In genomic region chr12:122078141-122079037, GRCh38 we compare ENCODE assay signal across 8 cellular contexts. TPM values are rescaled to one million over a fixed set of nuclear protein-coding genes. Genes with fewer than 3 reads are reported as not detected.
DNase-seq lines count a peak whose midpoint lies in the region; ATAC-seq, FAIRE-seq and TF ChIP-seq lines count a peak whose summit lies in the region.

Gene MLXIP, plus strand, starts transcription at chr12:122078756. Its CDS starts 98 bp downstream, at chr12:122078854.

- FAIRE-seq in GM12891 (lab: Jason Lieb, UNC): peak; percentile 86

- H3K9me3 ChIP-seq in adrenal gland (replicated peaks in 1 of 3) (no peaks in the 10 kb centered on the region), heart right ventricle (no peaks in the 10 kb centered on the region), prostate gland (no peaks in the 10 kb centered on the region)

- DNase-seq in GM12891 (ENCODE audit: insufficient read length, low spot score) (peak; percentile 85), NCI-H1436 treated with DMSO at 0.1 percent for 48 hours (lab: John Stamatoyannopoulos, UW) (peak; percentile 69), T-helper 1 cell (peak; percentile 78 to 91 (median 84)), adrenal gland (peak; percentile 94 to 97 (median 95)), heart right ventricle (peak; percentile 93 to 95), prostate gland (ENCODE audit: low spot score) (peak; percentile 92)

- TF ChIP-seq POLR2A in GM12891 (IDR thresholded peaks at IDR 0.05; ENCODE audit: low read depth, low read length) (peak; percentile 61; the same call in 1 of the 2 replicates), adrenal gland (IDR thresholded peaks at IDR 0.05) (peak; percentile 97), prostate gland (IDR thresholded peaks at IDR 0.05) (peak; percentile 75)

- TF ChIP-seq CTCF in adrenal gland (IDR thresholded peaks at IDR 0.05) (no peak), heart right ventricle (IDR thresholded peaks at IDR 0.05) (no peak), prostate gland (IDR thresholded peaks at IDR 0.05) (peak in 2 of 4 experiments; percentile 3 to 16)

- intact Hi-C loops in adrenal gland (cut with DNase I) (no loop called here), heart right ventricle (cut with DNase I) (loop anchor here in 1 of 10 donors (5.0 kb wide), 1 partner anchor 34 kb away; no protein-coding TSS in a partner anchor), prostate gland (cut with DNase I) (no loop called here)

- H3K4me3 ChIP-seq in adrenal gland (peak within 1 kb of the TSS; percentile 25 to 91 (median 64)), heart right ventricle (peak within 1 kb of the TSS; percentile 48 to 89 (median 76)), prostate gland (peak within 1 kb of the TSS; percentile 53 to 58), urinary bladder (ENCODE audit: low read depth, low read length) (peak within 1 kb of the TSS; percentile 93)

- 1 to 5% (median 2%) methylated on average over 29 to 114 of the region's 114 CpGs for WGBS in adrenal gland, 4 donors
- WGBS in heart right ventricle, 2 donors: 1% methylated on average over 89 to 111 of the region's 114 CpGs
- WGBS in prostate gland: 1% methylated on average over 45 of the region's 114 CpGs
- under 1% methylated on average over 114 of the region's 114 CpGs for WGBS in urinary bladder

- ATAC-seq in HG02798 (IDR thresholded peaks at IDR 0.05; ENCODE audit: poor library complexity, unreplicated experiment) (peak; percentile 94), heart right ventricle (peak; percentile 85 to 95 (median 90))

- H3K27me3 ChIP-seq in adrenal gland (no peaks in the 10 kb centered on the region), heart right ventricle (no peaks in the 10 kb centered on the region), prostate gland (replicated peaks; ENCODE audit: insufficient read depth) (no peaks in the 10 kb centered on the region)

- H3K36me3 ChIP-seq in adrenal gland (replicated peaks in 1 of 2) (no peaks in the 10 kb centered on the region), heart right ventricle (no peaks in the 10 kb centered on the region), prostate gland (no peaks in the 10 kb centered on the region), urinary bladder (ENCODE audit: insufficient read depth) (no peaks in the 10 kb centered on the region)

- H3K4me1 ChIP-seq in adrenal gland (replicated peaks in 1 of 2): peaks cover 28 to 36% of the 10 kb centered on the region in 2 donors
- peaks cover 9 to 54% (median 48%) of the 10 kb centered on the region in 9 donors for H3K4me1 ChIP-seq in heart right ventricle
- no peaks in the 10 kb centered on the region for H3K4me1 ChIP-seq in prostate gland (replicated peaks)
- H3K4me1 ChIP-seq in urinary bladder (ENCODE audit: insufficient read depth): peaks cover 2% of the 10 kb centered on the region

- H3K27ac ChIP-seq in adrenal gland (peak within 1 kb of the TSS; percentile 59 to 92 (median 82)), heart right ventricle (peak within 1 kb of the TSS; percentile 82 to 93 (median 88)), prostate gland (peak within 1 kb of the TSS; percentile 69 to 73), urinary bladder (ENCODE audit: low read depth) (peak within 1 kb of the TSS; percentile 92)

TF ChIP-seq in GM12891, 5 proteins besides CTCF, POLR2A, EP300 and RAD21:
- TF ChIP-seq TAF1 (IDR thresholded peaks at IDR 0.05; ENCODE audit: low read depth, low read length) (no peak), PAX5 (IDR thresholded peaks at IDR 0.05; ENCODE audit: insufficient read depth, low read length, severe bottlenecking) (no peak), POU2F2 (IDR thresholded peaks at IDR 0.05; ENCODE audit: low read depth, low read length) (no peak), SPI1 (IDR thresholded peaks at IDR 0.05; ENCODE audit: low read depth, low read length) (peak; percentile 86), POLR2AphosphoS5 (IDR thresholded peaks at IDR 0.05; ENCODE audit: low read depth, low read length) (no peak)

RNA-seq across cellular contexts. Expression of gene MLXIP, which starts in this region (rescaled TPM):
- 4.6 TPM for polyA plus RNA-seq in GM12891 (2012; ENCODE audit: low read depth, missing spikeins)
- total RNA-seq in adrenal gland: 10 to 100 TPM; 29.5 to 79.1 (median 42.3) TPM
- 10 to 100 TPM; 29.1 to 98.1 (median 29.3) TPM for polyA plus RNA-seq in adrenal gland
- total RNA-seq in heart right ventricle: 10 to 100 TPM; 17.3 to 37.9 (median 20.9) TPM
- polyA plus RNA-seq in heart right ventricle: 10 to 100 TPM; 11.5 to 26.6 TPM
- total RNA-seq in prostate gland: 10 to 100 TPM; 13.1 to 57.7 TPM
- total RNA-seq in urinary bladder: 37.8 TPM
- 67.9 TPM for polyA plus RNA-seq in urinary bladder

Comparison
In these comparisons a context has a peak if more than half of its experiments do, and no peak if none do; other contexts are left out.
1. Peak in every context shown above with its lines: DNase-seq, ATAC-seq, H3K4me3 ChIP-seq and H3K27ac ChIP-seq.